In the genomic region with DNA sequence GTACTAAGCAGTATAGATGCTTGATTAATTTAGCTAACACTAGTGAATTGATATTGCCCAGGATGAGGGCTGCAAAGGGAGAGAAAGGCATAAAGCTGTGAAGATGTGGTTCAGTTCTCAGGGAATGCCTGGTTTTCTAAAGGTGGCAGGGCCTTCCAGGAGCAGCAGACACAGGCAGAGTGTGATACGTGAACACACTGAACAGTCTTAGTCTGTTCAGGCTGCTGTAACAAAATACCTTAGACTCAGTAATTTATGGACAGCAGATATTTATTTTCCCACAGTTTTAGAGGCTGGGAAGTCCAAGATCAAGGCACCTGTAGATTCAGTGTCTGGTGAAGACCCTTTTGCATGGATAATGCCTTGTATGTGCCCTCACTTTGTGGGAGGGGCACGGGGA, we compare ENCODE assay signal across 34 cellular contexts.
"Had no signal": no experiment of that assay in that cellular context is flagged by ENCODE, and none has a peak within 500 bp of the region (broad histone marks: within the 10 kb centered on the region; RNA-seq: fewer than 3 reads in every experiment).

No MANE protein-coding gene starts in this region.

- H3K4me3 ChIP-seq: adrenal gland, body of pancreas, breast epithelium had no signal

- H3K36me3 ChIP-seq: adrenal gland, brain microvascular endothelial cell, breast epithelium had no signal

- FAIRE-seq: astrocyte, TTC549 had no signal

- H3K4me1 ChIP-seq: breast epithelium had no signal

- DNase-seq: activated B cell treated with CpG ODN at 0.5 μM for 24 hours; activated CD4-positive, alpha-beta memory T cell treated with anti-CD3 and anti-CD28 coated beads for 36 hours; activated CD4-positive, alpha-beta T cell treated with anti-CD3 and anti-CD28 coated beads for 4 hours; activated CD4-positive, alpha-beta T cell treated with anti-CD3 and anti-CD28 coated beads, Interleukin-2, amount 10 ng/mL, durations not matched to agents 24 days and 14 days; activated CD4-positive, alpha-beta T cell treated with anti-CD3 and anti-CD28 coated beads, Interleukin-2, amount 50 U/mL, for 1 hour; activated CD4-positive, alpha-beta T cell treated with anti-CD3 and anti-CD28 coated beads, Interleukin-2, amount 50 U/mL, for 4 hours; activated CD4-positive, CD25-positive, alpha-beta regulatory T cell treated with anti-CD3 and anti-CD28 coated beads, Interleukin-2, amount 50 U/mL, for 72 hours; activated CD8-positive, alpha-beta memory T cell treated with anti-CD3 and anti-CD28 coated beads, Interleukin-2, amount 50 U/mL, for 4 hours; activated CD8-positive, alpha-beta T cell treated with anti-CD3 and anti-CD28 coated beads for 36 hours; activated effector memory CD4-positive, alpha-beta T cell treated with anti-CD3 and anti-CD28 coated beads, Interleukin-2, amount 50 U/mL, for 16 hours; activated gamma-delta T cell treated with Interleukin-2 at 50 U/mL for 16 hours; activated naive CD4-positive, alpha-beta T cell; activated naive CD4-positive, alpha-beta T cell treated with anti-CD3 and anti-CD28 coated beads for 36 hours; activated naive CD4-positive, alpha-beta T cell treated with anti-CD3 and anti-CD28 coated beads, Interleukin-2, amount 50 U/mL, for 16 hours; activated naive CD8-positive, alpha-beta T cell treated with anti-CD3 and anti-CD28 coated beads for 36 hours; activated T-cell treated with anti-CD3 and anti-CD28 coated beads for 4 hours; activated T-cell treated with anti-CD3 and anti-CD28 coated beads, Interleukin-2, amount 50 U/mL, for 1 hour; activated T-cell treated with anti-CD3 and anti-CD28 coated beads, Interleukin-2, amount 50 U/mL, for 4 hours; activated T-cell treated with anti-CD3 and anti-CD28 coated beads, Interleukin-2, amount 50 U/mL, for 72 hours; adrenal gland; amniotic stem cell; aorta; body of pancreas; brain microvascular endothelial cell; caudate nucleus; cerebellar nuclear complex; T-helper 2 cell; T-helper 9 cell had no signal

- H3K27ac ChIP-seq: adrenal gland, body of pancreas, brain microvascular endothelial cell, breast epithelium, VCaP had no signal

- H3K9me3 ChIP-seq: adrenal gland, body of pancreas, breast epithelium had no signal

- ATAC-seq: activated CD8-positive, alpha-beta T cell treated with anti-CD3 and anti-CD28 coated beads for 36 hours; activated naive CD4-positive, alpha-beta T cell treated with anti-CD3 and anti-CD28 coated beads, Interleukin-2, amount 50 U/mL, for 72 hours; activated T-cell treated with anti-CD3 and anti-CD28 coated beads, Interleukin-2, amount 50 U/mL, for 4 hours; activated T-cell treated with anti-CD3 and anti-CD28 coated beads, Interleukin-2, amount 50 U/mL, for 72 hours; activated T-helper 17 cell treated with anti-CD3 and anti-CD28 coated beads, Interleukin-2, amount 50 U/mL, for 72 hours; body of pancreas had no signal

- H3K27me3 ChIP-seq: adrenal gland, body of pancreas, brain microvascular endothelial cell, breast epithelium had no signal
